16 cellular contexts compared by ENCODE assay signal in genomic region chr18:7898181-7898580, GRCh38.
A peak's percentile ranks its signal among the peaks of the same experiment; 100 is the strongest.
DNase-seq lines count a peak whose midpoint lies in the region; ATAC-seq and TF ChIP-seq lines count a peak whose summit lies in the region.
"Had no signal": no experiment of that assay in that cellular context is flagged by ENCODE, and none has a peak within 500 bp of the region (broad histone marks: within the 10 kb centered on the region; RNA-seq: fewer than 3 reads in every experiment).

No MANE protein-coding gene starts in this region.

- H3K4me3 ChIP-seq in left ventricle myocardium inferior: no peak overlapping the region
- H3K4me3 ChIP-seq in endodermal cell (ENCODE audit: low read length): no peak overlapping the region
- no peak overlapping the region for H3K4me3 ChIP-seq in neural progenitor cell
- H3K4me3 ChIP-seq in aorta (ENCODE audit: low read length in 2 of 2): no peak overlapping the region
- H3K4me3 ChIP-seq: GM23248 had no signal

- H3K9me3 Mint-ChIP-seq in endodermal cell (no peaks in the 10 kb centered on the region), neural progenitor cell (no peaks in the 10 kb centered on the region)

- H3K27ac ChIP-seq in left ventricle myocardium inferior (replicated peaks) (peak overlapping the region; percentile 49), endodermal cell (ENCODE audit: low read depth, low read length) (no peak overlapping the region), neural progenitor cell (peak overlapping the region; percentile 56), aorta (ENCODE audit: low read depth in 1 of 2, low read length in 2 of 2) (no peak overlapping the region)
- H3K27ac ChIP-seq: GM23248, RWPE1 had no signal

- WGBS in endodermal cell (ENCODE audit: insufficient coverage in 1 of 2, insufficient read length in 1 of 2), 2 experiments: 65 to 75% methylated on average over 2 of the region's 2 CpGs
- WGBS in aorta, 2 donors: 79 to 83% methylated on average over 2 of the region's 2 CpGs

- H4K20me1 ChIP-seq in neural progenitor cell (ENCODE audit: low read depth): no peaks in the 10 kb centered on the region

- H3K4me1 Mint-ChIP-seq in endodermal cell: peaks cover 47% of the 10 kb centered on the region
- peaks cover 27% of the 10 kb centered on the region for H3K4me1 Mint-ChIP-seq in neural progenitor cell

- H3K4me3 Mint-ChIP-seq in endodermal cell (no peak overlapping the region), neural progenitor cell (no peak overlapping the region)

- H3K4me1 ChIP-seq in left ventricle myocardium inferior (peaks cover 75% of the 10 kb centered on the region), endodermal cell (ENCODE audit: control insufficient read depth, insufficient read depth, low read length) (peaks cover 23% of the 10 kb centered on the region), neural progenitor cell (peaks cover 40% of the 10 kb centered on the region), aorta (ENCODE audit: control insufficient read depth in 1 of 2, insufficient read depth in 2 of 2, low read length in 2 of 2) (peaks cover 3 to 8% of the 10 kb centered on the region in 2 donors)

- H3K27me3 ChIP-seq in left ventricle myocardium inferior (ENCODE audit: low read depth) (no peaks in the 10 kb centered on the region), endodermal cell (ENCODE audit: control insufficient read depth, insufficient read depth, low read length, poor library complexity, severe bottlenecking) (no peaks in the 10 kb centered on the region), neural progenitor cell (no peaks in the 10 kb centered on the region), aorta (ENCODE audit: control insufficient read depth in 1 of 2, insufficient read depth in 2 of 2, low read length in 1 of 2) (no peaks in the 10 kb centered on the region)

- H3K27ac Mint-ChIP-seq in endodermal cell (peak overlapping the region; percentile 74), neural progenitor cell (no peak overlapping the region)

- H2AFZ ChIP-seq in neural progenitor cell (replicated peaks): no peak overlapping the region
- H2AFZ ChIP-seq: GM23248 had no signal

- no peak for DNase-seq in left ventricle myocardium inferior
- DNase-seq in Right ventricle myocardium inferior (ENCODE audit: missing footprints): no peak
- DNase-seq in endodermal cell: no peak
- DNase-seq in neural progenitor cell (ENCODE audit: low spot score): peak; percentile 51
- no peak for DNase-seq in aorta
- DNase-seq: C1 segment of cervical spinal cord, GM23248, NCI-H1048, NCI-H1436 treated with DMSO at 0.1 percent for 48 hours, NCI-H2029 treated with DMSO at 0.1 percent for 48 hours, NCI-H2227 treated with DMSO at 0.1 percent for 48 hours, NCI-H524 had no signal

- no peak for ATAC-seq in Right ventricle myocardium inferior
- ATAC-seq in HG03469 (IDR thresholded peaks at IDR 0.05; ENCODE audit: unreplicated experiment): no peak
- no peak for ATAC-seq in HG03432 (IDR thresholded peaks at IDR 0.05; ENCODE audit: unreplicated experiment)
- ATAC-seq in aorta (ENCODE audit: low FRiP score): no peak
- ATAC-seq in HG03025 (IDR thresholded peaks at IDR 0.05; ENCODE audit: low FRiP score, unreplicated experiment): no peak

- no peaks in the 10 kb centered on the region for H3K36me3 Mint-ChIP-seq in endodermal cell (ENCODE audit: low read depth)
- H3K36me3 Mint-ChIP-seq in neural progenitor cell: peaks cover 2% of the 10 kb centered on the region

- H3K9me3 ChIP-seq in left ventricle myocardium inferior (replicated peaks): no peaks in the 10 kb centered on the region
- H3K9me3 ChIP-seq in endodermal cell (ENCODE audit: control insufficient read depth, low read length): no peaks in the 10 kb centered on the region
- H3K9me3 ChIP-seq in neural progenitor cell (ENCODE audit: low read depth): no peaks in the 10 kb centered on the region
- no peaks in the 10 kb centered on the region for H3K9me3 ChIP-seq in aorta (ENCODE audit: control insufficient read depth, low read length)

- TF ChIP-seq CTCF in left ventricle myocardium inferior (IDR thresholded peaks at IDR 0.05; ENCODE audit: borderline replicate concordance): no peak
- no peak for TF ChIP-seq CTCF in endodermal cell (conservative IDR thresholded peaks at IDR 0.05)
- no peak for TF ChIP-seq CTCF in neural progenitor cell (IDR thresholded peaks at IDR 0.05)

- H3K79me2 ChIP-seq in neural progenitor cell (ENCODE audit: low read depth): no peaks in the 10 kb centered on the region

- H3F3A ChIP-seq in neural progenitor cell (ENCODE audit: low read depth): peaks cover 22% of the 10 kb centered on the region

- intact Hi-C loops in left ventricle myocardium inferior (cut with micrococcal nuclease) (no loop called here), Right ventricle myocardium inferior (cut with DNase I) (no loop called here), aorta (cut with DNase I) (no loop called here)

- H3K27me3 Mint-ChIP-seq in endodermal cell (ENCODE audit: insufficient read depth) (no peaks in the 10 kb centered on the region), neural progenitor cell (ENCODE audit: insufficient read depth, low read depth) (no peaks in the 10 kb centered on the region)

- H3K9ac ChIP-seq in endodermal cell (ENCODE audit: extremely low read depth, low read length, poor library complexity, severe bottlenecking) (no peak overlapping the region), neural progenitor cell (no peak overlapping the region)
- H3K9ac ChIP-seq: GM23248 had no signal

- H3K36me3 ChIP-seq in left ventricle myocardium inferior (no peaks in the 10 kb centered on the region), endodermal cell (ENCODE audit: control insufficient read depth, insufficient read depth, low read length) (no peaks in the 10 kb centered on the region), neural progenitor cell (no peaks in the 10 kb centered on the region), aorta (ENCODE audit: control insufficient read depth in 1 of 2, insufficient read depth in 2 of 2, low read length in 1 of 2) (no peaks in the 10 kb centered on the region)

- peak overlapping the region; percentile 47 for H3K4me2 ChIP-seq in neural progenitor cell

Comparison
In these comparisons a context has a peak if more than half of its experiments do, and no peak if none do; other contexts are left out.
1. H3K27ac ChIP-seq: peak in left ventricle myocardium inferior (single experiment) and neural progenitor cell (single experiment); none in endodermal cell (single experiment) and aorta (0 of 2).